15 cellular contexts compared by ENCODE assay signal in the genomic region with DNA sequence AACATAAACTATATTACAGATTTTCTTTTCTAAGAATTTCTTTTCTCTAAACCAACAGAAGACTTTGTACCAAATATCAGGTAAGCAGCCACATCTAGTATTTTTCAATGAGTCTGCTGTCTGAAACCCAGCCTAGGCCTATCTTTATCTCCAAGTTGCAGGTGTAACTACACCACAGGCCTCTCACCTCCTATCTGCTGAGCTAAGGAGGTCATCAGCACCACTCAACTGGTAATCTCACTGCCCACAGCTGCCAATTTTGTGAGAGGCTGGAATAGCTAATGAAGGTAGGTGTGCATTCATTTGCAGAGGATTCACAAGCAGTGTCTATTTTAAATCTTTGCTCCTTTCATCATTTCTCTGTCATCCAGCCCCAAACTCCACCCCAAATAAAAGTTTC.
"Had no signal": no experiment of that assay in that cellular context is flagged by ENCODE, and none has a peak within 500 bp of the region (broad histone marks: within the 10 kb centered on the region; RNA-seq: fewer than 3 reads in every experiment).

No MANE protein-coding gene starts in this region.

- ATAC-seq: K562, Panc1, PC-3, Right ventricle myocardium inferior had no signal

- DNase-seq: NCI-H1092; NCI-H1436 treated with DMSO at 0.1 percent for 48 hours; NCI-H187; NCI-H2081; NCI-H2107; NCI-H2227 treated with DMSO at 0.1 percent for 48 hours; NCI-H526; NCI-H82; NK-92 treated with Interleukin-12 subunit alpha and Interleukin-12 subunit beta, amount 100 ng/mL, for 24 hours; PC-3; SIG-M5; T-helper 2 cell had no signal
